ENCODE assay signal across 8 cellular contexts in the genomic region with DNA sequence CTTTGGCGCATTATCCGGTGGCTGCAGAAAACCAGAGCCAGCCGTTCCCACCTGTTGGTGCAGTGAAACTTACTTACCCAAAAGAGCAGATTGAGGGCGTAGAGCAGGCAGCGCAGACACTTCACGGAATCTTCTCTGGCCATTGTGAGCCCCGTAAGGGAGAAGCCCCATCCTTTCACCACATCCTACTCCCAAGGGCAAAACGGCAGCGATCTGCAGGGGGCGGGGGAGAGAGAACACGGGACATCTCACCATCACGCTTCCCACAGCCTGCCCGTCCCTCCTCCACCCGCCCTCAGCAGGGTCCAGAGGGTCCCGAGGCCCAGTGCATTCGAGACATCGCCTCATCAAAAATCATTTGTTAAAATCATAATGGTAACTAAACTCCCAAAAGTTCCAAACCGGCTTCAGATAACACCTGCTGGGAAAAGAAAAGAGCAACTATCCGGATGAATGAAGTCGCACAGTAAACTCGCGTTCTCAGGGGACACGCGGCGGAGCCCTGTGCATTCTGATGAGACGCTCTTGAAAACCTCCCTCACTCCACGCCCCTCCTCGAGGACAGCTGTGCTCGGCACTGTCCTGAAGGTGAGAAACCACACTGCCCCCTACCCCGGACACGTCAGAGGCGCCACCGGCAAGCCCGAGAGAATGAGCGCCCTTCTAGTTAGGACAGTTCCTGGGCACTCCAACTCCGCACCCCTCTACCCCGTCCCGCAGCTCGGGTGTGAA. TPM values are rescaled to one million over a fixed set of nuclear protein-coding genes. Genes with fewer than 3 reads are reported as not detected.
A peak's percentile ranks its signal among the peaks of the same experiment; 100 is the strongest.
DNase-seq lines count a peak whose midpoint lies in the region; ATAC-seq and TF ChIP-seq lines count a peak whose summit lies in the region.

No MANE protein-coding gene starts in this region.

- no peak for TF ChIP-seq POLR2A in sigmoid colon (IDR thresholded peaks at IDR 0.05)

- H3K4me3 ChIP-seq in NT2/D1 (ENCODE audit: insufficient read length, low read depth): peak overlapping the region; percentile 43
- H3K4me3 ChIP-seq in astrocyte of the spinal cord (ENCODE audit: low read depth, low read length): peak overlapping the region; percentile 67
- H3K4me3 ChIP-seq in iPS-15b (ENCODE audit: low read depth, low read length): peak overlapping the region; percentile 60
- peak overlapping the region; percentile 57 to 80 (median 73) for H3K4me3 ChIP-seq in sigmoid colon

- peaks cover 9% of the 10 kb centered on the region for H3K4me1 Mint-ChIP-seq in Calu3 (ENCODE audit: low read depth, unreplicated experiment)

- ATAC-seq in GM19324 (IDR thresholded peaks at IDR 0.05; ENCODE audit: low FRiP score, unreplicated experiment): peak; percentile 84
- ATAC-seq in HG03175 (IDR thresholded peaks at IDR 0.05; ENCODE audit: unreplicated experiment): peak; percentile 83

- H3K27ac ChIP-seq in sigmoid colon: peak overlapping the region; percentile 81 to 93 (median 90)

- intact Hi-C loops in Calu3 (cut with micrococcal nuclease; ENCODE audit: unreplicated experiment): loop anchor here (1.0 to 2.0 kb wide), 2 partner anchors 50 to 85 kb away; no protein-coding TSS in a partner anchor
- intact Hi-C loops in sigmoid colon (cut with DNase I): loop anchor here (2.0 to 5.0 kb wide), 3 partner anchors 50 to 114 kb away; partner anchors contain the start of gene ING3

- in situ Hi-C loops in astrocyte of the spinal cord (cut with HindIII; ENCODE audit: low sequenced_read_pairs): no loop called here

- H3K27me3 ChIP-seq in NT2/D1 (ENCODE audit: insufficient read depth, insufficient read length) (no peaks in the 10 kb centered on the region), iPS-15b (ENCODE audit: control insufficient read depth, insufficient read depth, low read length) (peaks cover 9% of the 10 kb centered on the region), sigmoid colon (no peaks in the 10 kb centered on the region)

- CTCF ChIA-PET in Calu3 (lab: Charles Lee): interaction anchor here (0.8 to 1.2 kb wide), 2 partner anchors 10 to 51 kb away, joined by 3 to 5 read pairs; no protein-coding TSS in a partner anchor

- no peak for TF ChIP-seq EP300 in sigmoid colon (IDR thresholded peaks at IDR 0.05)

- H3K36me3 ChIP-seq in NT2/D1 (ENCODE audit: insufficient read depth, insufficient read length, low read length) (no peaks in the 10 kb centered on the region), iPS-15b (ENCODE audit: control insufficient read depth, insufficient read depth, low read length) (no peaks in the 10 kb centered on the region), sigmoid colon (no peaks in the 10 kb centered on the region)

- H3K27ac Mint-ChIP-seq in Calu3 (ENCODE audit: unreplicated experiment): peak overlapping the region; percentile 61

- H3K4me1 ChIP-seq in NT2/D1 (ENCODE audit: insufficient read depth, insufficient read length) (no peaks in the 10 kb centered on the region), iPS-15b (ENCODE audit: control insufficient read depth, insufficient read depth, low read length) (peaks cover 3% of the 10 kb centered on the region), sigmoid colon (peaks cover 0 to 23% (median 13%) of the 10 kb centered on the region in 4 donors)

- H3K9me3 ChIP-seq in NT2/D1 (ENCODE audit: insufficient read depth, low read length) (no peaks in the 10 kb centered on the region), iPS-15b (ENCODE audit: control insufficient read depth, insufficient read depth, low read length) (no peaks in the 10 kb centered on the region), sigmoid colon (no peaks in the 10 kb centered on the region)

- H3K36me3 Mint-ChIP-seq in Calu3 (ENCODE audit: insufficient read depth, unreplicated experiment): peaks cover 21% of the 10 kb centered on the region

- BruUV-seq in Calu3 (replicated peaks; lab: Mats Ljungman, UMichigan): no TSS peak

- no peaks in the 10 kb centered on the region for H3K27me3 Mint-ChIP-seq in Calu3 (ENCODE audit: unreplicated experiment)

- H3K9ac ChIP-seq in NT2/D1 (ENCODE audit: insufficient read length, low read depth) (peak overlapping the region; percentile 61), iPS-15b (ENCODE audit: low read depth, low read length) (no peak overlapping the region)

- peak; percentile 56 for DNase-seq in Calu3
- no peak for DNase-seq in NT2/D1 (ENCODE audit: low read depth, low spot score)
- DNase-seq in astrocyte of the spinal cord (ENCODE audit: low read depth, low spot score): peak; percentile 10
- peak; percentile 66 for DNase-seq in sigmoid colon
- DNase-seq in UCSD-AML1 (lab: John Stamatoyannopoulos, UW; ENCODE audit: unreplicated experiment): no peak

- no peaks in the 10 kb centered on the region for H3K9me3 Mint-ChIP-seq in Calu3 (ENCODE audit: low read depth, unreplicated experiment)

- H3K4me3 Mint-ChIP-seq in Calu3 (ENCODE audit: low read depth, unreplicated experiment): peak overlapping the region; percentile 98

- WGBS in sigmoid colon, 2 donors: 2 to 4% methylated on average over 39 of the region's 39 CpGs

- TF ChIP-seq CTCF in Calu3 (IDR thresholded peaks at IDR 0.05; ENCODE audit: unreplicated experiment) (no peak), astrocyte of the spinal cord (IDR thresholded peaks at IDR 0.05; ENCODE audit: low read depth, low read length) (no peak), sigmoid colon (IDR thresholded peaks at IDR 0.05) (no peak)

RNA-seq across cellular contexts. Expression of gene TSPAN12, which starts 1.2 kb away (rescaled TPM):
- total RNA-seq in Calu3 (2022) (14.6 and 18.5 TPM in 2 replicates), sigmoid colon (10 to 100 TPM; 19.9 to 47.7 (median 32.8) TPM)
- 10 to 100 TPM; 13.9 to 18.0 (median 16.1) TPM for polyA plus RNA-seq in sigmoid colon

Comparison
In these comparisons a context has a peak if more than half of its experiments do, and no peak if none do; other contexts are left out.
1. DNase-seq: peak in Calu3 (single experiment), astrocyte of the spinal cord (single experiment) and sigmoid colon (single experiment); none in NT2/D1 (single experiment) and UCSD-AML1 (single experiment).
2. Peak in every context shown above with its lines, with median percentiles within 50 percentile points of each other: H3K4me3 ChIP-seq.